Comparison of ENCODE assay signal across 13 cellular contexts in the genomic region with DNA sequence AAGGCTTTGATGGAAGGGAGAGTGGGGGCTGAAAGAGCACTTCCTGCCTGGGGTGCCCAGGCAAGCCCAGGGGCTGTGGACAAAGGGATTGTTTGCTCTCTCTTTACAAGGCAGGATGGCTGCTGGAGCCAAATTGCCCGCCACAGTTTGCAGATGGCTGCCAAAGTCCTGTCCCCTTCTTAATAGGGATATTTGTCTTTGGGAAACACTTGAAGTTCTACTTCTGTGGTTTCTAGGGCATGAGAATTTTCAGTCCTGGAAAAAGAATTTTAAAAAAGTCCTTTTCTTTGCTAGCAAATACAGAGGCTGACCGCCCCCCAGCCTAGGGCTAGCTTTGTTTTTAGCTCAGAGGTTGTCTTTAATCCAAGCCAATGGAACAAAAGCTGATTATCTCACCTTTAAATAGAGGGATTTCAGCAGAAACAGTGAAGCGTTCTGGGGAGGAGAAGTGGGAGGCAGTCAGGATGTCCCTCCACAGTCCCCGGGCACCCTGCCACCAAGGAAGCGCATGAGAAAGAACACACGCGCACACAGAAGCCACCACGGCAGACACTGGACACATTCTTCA.
DNase-seq lines count a peak whose midpoint lies in the region; ATAC-seq and TF ChIP-seq lines count a peak whose summit lies in the region.
"Had no signal": no experiment of that assay in that cellular context is flagged by ENCODE, and none has a peak within 500 bp of the region (broad histone marks: within the 10 kb centered on the region; RNA-seq: fewer than 3 reads in every experiment).

No MANE protein-coding gene starts in this region.

- intact Hi-C loops in activated naive CD4-positive, alpha-beta T cell treated with anti-CD3 and anti-CD28 coated beads for 36 hours (cut with micrococcal nuclease), result no loop called here
- intact Hi-C loops in thyroid gland (cut with DNase I), result no loop called here

- peak overlapping the region; percentile 81 for H3K27ac ChIP-seq in angular gyrus (ENCODE audit: low read depth, low read length)
- H3K27ac ChIP-seq in iPS-20b (ENCODE audit: low read length), result peak overlapping the region; percentile 54
- H3K27ac ChIP-seq in thyroid gland, result no peak overlapping the region
- H3K27ac ChIP-seq: adrenal gland, right lobe of liver, SJCRH30, tibial artery had no signal

- no peaks in the 10 kb centered on the region for H3K9me3 ChIP-seq in iPS-20b (ENCODE audit: insufficient read depth, low read depth, low read length)
- H3K9me3 ChIP-seq in thyroid gland, result no peaks in the 10 kb centered on the region
- H3K9me3 ChIP-seq: adrenal gland, right lobe of liver, SJCRH30, tibial artery had no signal

- no peak overlapping the region for H3K4me3 Mint-ChIP-seq in activated naive CD4-positive, alpha-beta T cell treated with anti-CD3 and anti-CD28 coated beads for 36 hours
- H3K4me3 Mint-ChIP-seq in activated naive CD4-positive, alpha-beta T cell treated with anti-CD3 and anti-CD28 coated beads, Interleukin-2, amount 10 ng/mL, durations not matched to agents 7 days and 5 days, result no peak overlapping the region
- no peak overlapping the region for H3K4me3 Mint-ChIP-seq in activated T-helper 17 cell treated with anti-CD3 and anti-CD28 coated beads, Interleukin-2, amount 50 U/mL, for 72 hours

- no peaks in the 10 kb centered on the region for H3K36me3 Mint-ChIP-seq in activated naive CD4-positive, alpha-beta T cell treated with anti-CD3 and anti-CD28 coated beads for 36 hours (ENCODE audit: low read depth)
- H3K36me3 Mint-ChIP-seq in activated naive CD4-positive, alpha-beta T cell treated with anti-CD3 and anti-CD28 coated beads, Interleukin-2, amount 10 ng/mL, durations not matched to agents 7 days and 5 days, result no peaks in the 10 kb centered on the region
- no peaks in the 10 kb centered on the region for H3K36me3 Mint-ChIP-seq in activated T-helper 17 cell treated with anti-CD3 and anti-CD28 coated beads, Interleukin-2, amount 50 U/mL, for 72 hours (ENCODE audit: low read depth)

- H3K36me3 ChIP-seq in iPS-20b (ENCODE audit: insufficient read depth, low read depth, low read length) (no peaks in the 10 kb centered on the region), thyroid gland (no peaks in the 10 kb centered on the region)
- H3K36me3 ChIP-seq: adrenal gland, right lobe of liver, SJCRH30, tibial artery had no signal

- CTCF ChIA-PET in activated naive CD4-positive, alpha-beta T cell treated with anti-CD3 and anti-CD28 coated beads for 36 hours (lab: Charles Lee), result no interaction called here
- CTCF ChIA-PET in activated naive CD4-positive, alpha-beta T cell treated with anti-CD3 and anti-CD28 coated beads, Interleukin-2, amount 10 ng/mL, durations not matched to agents 7 days and 5 days (lab: Charles Lee), result no interaction called here

- DNase-seq in activated naive CD4-positive, alpha-beta T cell treated with anti-CD3 and anti-CD28 coated beads for 36 hours, result no peak
- DNase-seq in activated naive CD4-positive, alpha-beta T cell treated with anti-CD3 and anti-CD28 coated beads, Interleukin-2, amount 10 ng/mL, durations not matched to agents 7 days and 5 days, result no peak
- DNase-seq in thyroid gland (peak; percentile 5 to 15), germinal center (ENCODE audit: low spot score) (no peak), SW480 (ENCODE audit: low spot score) (no peak)
- DNase-seq: adrenal gland, NCI-H2171 treated with DMSO at 0.1 percent for 48 hours, right lobe of liver, tibial artery had no signal

- H3K27me3 ChIP-seq in iPS-20b (ENCODE audit: insufficient read depth, low read length) (no peaks in the 10 kb centered on the region), thyroid gland (no peaks in the 10 kb centered on the region)
- H3K27me3 ChIP-seq: adrenal gland, right lobe of liver, SJCRH30, tibial artery had no signal

- WGBS in thyroid gland, 2 donors, result 33% methylated on average over 8 of the region's 8 CpGs

- H3K4me3 ChIP-seq in iPS-20b (ENCODE audit: low read length), result no peak overlapping the region
- no peak overlapping the region for H3K4me3 ChIP-seq in thyroid gland (replicated peaks in 1 of 3)
- H3K4me3 ChIP-seq: adrenal gland, right lobe of liver, SJCRH30, tibial artery had no signal

- 0 out of 2 replicates have a peak overlapping the region, but pooled peaks have one; percentile 18 for H3K9ac ChIP-seq in iPS-20b (ENCODE audit: low read depth, low read length)

- peak overlapping the region; percentile 30 for H3K27ac Mint-ChIP-seq in activated naive CD4-positive, alpha-beta T cell treated with anti-CD3 and anti-CD28 coated beads for 36 hours
- H3K27ac Mint-ChIP-seq in activated naive CD4-positive, alpha-beta T cell treated with anti-CD3 and anti-CD28 coated beads, Interleukin-2, amount 10 ng/mL, durations not matched to agents 7 days and 5 days, result no peak overlapping the region
- no peak overlapping the region for H3K27ac Mint-ChIP-seq in activated T-helper 17 cell treated with anti-CD3 and anti-CD28 coated beads, Interleukin-2, amount 50 U/mL, for 72 hours

- peaks cover 2% of the 10 kb centered on the region for H3K9me3 Mint-ChIP-seq in activated naive CD4-positive, alpha-beta T cell treated with anti-CD3 and anti-CD28 coated beads for 36 hours
- no peaks in the 10 kb centered on the region for H3K9me3 Mint-ChIP-seq in activated naive CD4-positive, alpha-beta T cell treated with anti-CD3 and anti-CD28 coated beads, Interleukin-2, amount 10 ng/mL, durations not matched to agents 7 days and 5 days
- peaks cover 4% of the 10 kb centered on the region for H3K9me3 Mint-ChIP-seq in activated T-helper 17 cell treated with anti-CD3 and anti-CD28 coated beads, Interleukin-2, amount 50 U/mL, for 72 hours

- H3K27me3 Mint-ChIP-seq in activated naive CD4-positive, alpha-beta T cell treated with anti-CD3 and anti-CD28 coated beads for 36 hours (ENCODE audit: low read depth), result peaks cover 9% of the 10 kb centered on the region
- no peaks in the 10 kb centered on the region for H3K27me3 Mint-ChIP-seq in activated naive CD4-positive, alpha-beta T cell treated with anti-CD3 and anti-CD28 coated beads, Interleukin-2, amount 10 ng/mL, durations not matched to agents 7 days and 5 days
- peaks cover 7% of the 10 kb centered on the region for H3K27me3 Mint-ChIP-seq in activated T-helper 17 cell treated with anti-CD3 and anti-CD28 coated beads, Interleukin-2, amount 50 U/mL, for 72 hours

- H3K4me1 Mint-ChIP-seq in activated naive CD4-positive, alpha-beta T cell treated with anti-CD3 and anti-CD28 coated beads for 36 hours (ENCODE audit: low read depth), result no peaks in the 10 kb centered on the region
- H3K4me1 Mint-ChIP-seq in activated naive CD4-positive, alpha-beta T cell treated with anti-CD3 and anti-CD28 coated beads, Interleukin-2, amount 10 ng/mL, durations not matched to agents 7 days and 5 days, result no peaks in the 10 kb centered on the region
- no peaks in the 10 kb centered on the region for H3K4me1 Mint-ChIP-seq in activated T-helper 17 cell treated with anti-CD3 and anti-CD28 coated beads, Interleukin-2, amount 50 U/mL, for 72 hours

- no peak for TF ChIP-seq POLR2A in thyroid gland (IDR thresholded peaks at IDR 0.05)

- no peak for TF ChIP-seq CTCF in thyroid gland (IDR thresholded peaks at IDR 0.05)

- H3K4me1 ChIP-seq in iPS-20b (ENCODE audit: insufficient read depth, low read length), result peaks cover 6% of the 10 kb centered on the region; the same call in 1 of the 2 replicates
- no peaks in the 10 kb centered on the region for H3K4me1 ChIP-seq in thyroid gland
- H3K4me1 ChIP-seq: adrenal gland, right lobe of liver, tibial artery had no signal

- no peak for ATAC-seq in activated T-helper 17 cell treated with anti-CD3 and anti-CD28 coated beads, Interleukin-2, amount 50 U/mL, for 72 hours (replicated peaks)
- ATAC-seq: right lobe of liver had no signal

Comparison
In these comparisons a context has a peak if more than half of its experiments do, and no peak if none do; other contexts are left out.
1. DNase-seq: peak in thyroid gland (2 of 2); none in activated naive CD4-positive, alpha-beta T cell treated with anti-CD3 and anti-CD28 coated beads for 36 hours (single experiment), activated naive CD4-positive, alpha-beta T cell treated with anti-CD3 and anti-CD28 coated beads, Interleukin-2, amount 10 ng/mL, durations not matched to agents 7 days and 5 days (single experiment), germinal center (single experiment) and SW480 (single experiment).
2. H3K27ac ChIP-seq: peak in angular gyrus (single experiment) and iPS-20b (single experiment); none in thyroid gland (0 of 3).